In genomic region chr1:38000529-38001453, GRCh38 we compare ENCODE assay signal across 8 cellular contexts. TPM values are rescaled to one million over a fixed set of nuclear protein-coding genes. Genes with fewer than 3 reads are reported as not detected.
DNase-seq lines count a peak whose midpoint lies in the region; ATAC-seq, FAIRE-seq and TF ChIP-seq lines count a peak whose summit lies in the region.

No MANE protein-coding gene starts in this region.

- FAIRE-seq in HepG2 (lab: Jason Lieb, UNC), result no peak

- no peak overlapping the region for H2AFZ ChIP-seq in HepG2 (ENCODE audit: low read length)

- no peaks in the 10 kb centered on the region for H3K27me3 Mint-ChIP-seq in stimulated activated naive CD8-positive, alpha-beta T cell treated with anti-CD3 and anti-CD28 coated beads, Interleukin-15, Interleukin-2, amounts not matched to agents 100 ng/mL and 50 ng/mL, for 24 hours
- H3K27me3 Mint-ChIP-seq in type B pancreatic cell, result peaks cover 6% of the 10 kb centered on the region

- no peaks in the 10 kb centered on the region for H3K9me3 Mint-ChIP-seq in stimulated activated naive CD8-positive, alpha-beta T cell treated with anti-CD3 and anti-CD28 coated beads, Interleukin-15, Interleukin-2, amounts not matched to agents 100 ng/mL and 50 ng/mL, for 24 hours
- no peaks in the 10 kb centered on the region for H3K9me3 Mint-ChIP-seq in type B pancreatic cell

- no peaks in the 10 kb centered on the region for H3K9me3 ChIP-seq in HepG2 (ENCODE audit: low read length)

- peak overlapping the region; percentile 78 for H3K4me2 ChIP-seq in HepG2 (ENCODE audit: low read depth, low read length)

- ATAC-seq in stimulated activated naive CD8-positive, alpha-beta T cell treated with anti-CD3 and anti-CD28 coated beads, Interleukin-15, Interleukin-2, amounts not matched to agents 100 U/mL and 50 U/mL, for 24 hours, result no peak
- ATAC-seq in HepG2 (peak; percentile 46), HG03457 (IDR thresholded peaks at IDR 0.05; ENCODE audit: unreplicated experiment) (no peak)

- 42% methylated on average over 7 of the region's 13 CpGs for WGBS in HepG2 (ENCODE audit: low lambda C conversion rate)

- CTCF ChIA-PET in HepG2 (lab: Yijun Ruan, JAX; ENCODE audit: low intra/inter-chr PET ratio, low total read pairs), result no interaction called here

- no peak for DNase-seq in stimulated activated naive CD8-positive, alpha-beta T cell treated with anti-CD3 and anti-CD28 coated beads, Interleukin-15, Interleukin-2, amounts not matched to agents 100 U/mL and 50 U/mL, for 24 hours
- no peak for DNase-seq in caudate nucleus (lab: John Stamatoyannopoulos, UW)
- DNase-seq in HepG2 (ENCODE audit: low spot score), result peak; percentile 56
- DNase-seq in type B pancreatic cell (ENCODE audit: extremely low spot score, unreplicated experiment), result no peak
- DNase-seq in activated effector memory CD4-positive, alpha-beta T cell treated with Interleukin-2 at 50 U/mL for 16 hours, result no peak
- no peak for DNase-seq in central memory CD4-positive, alpha-beta T cell

- H3K79me2 ChIP-seq in HepG2 (ENCODE audit: insufficient read depth, low read length), result peaks cover 22% of the 10 kb centered on the region

- H3K4me3 ChIP-seq in HepG2 (replicated peaks in 1 of 3; ENCODE audit: insufficient read depth in 1 of 3, low read depth in 2 of 3, low read length in 3 of 3), result peak overlapping the region in 2 of 3 experiments; percentile 23 to 58; a peak in 4 of 6 replicates

- peak overlapping the region; percentile 95 for H3K27ac Mint-ChIP-seq in stimulated activated naive CD8-positive, alpha-beta T cell treated with anti-CD3 and anti-CD28 coated beads, Interleukin-15, Interleukin-2, amounts not matched to agents 100 ng/mL and 50 ng/mL, for 24 hours
- peak overlapping the region; percentile 89 for H3K27ac Mint-ChIP-seq in type B pancreatic cell

- TF ChIP-seq EP300 in HepG2 (IDR thresholded peaks at IDR 0.05; ENCODE audit: low read depth in 2 of 2, low read length in 2 of 2) (no peak), HepG2 (CRISPR knock-in tag; IDR thresholded peaks at IDR 0.05; ENCODE audit: borderline replicate concordance) (no peak)

- TSS peak; percentile 93 for BruUV-seq in HepG2 (replicated peaks; lab: Mats Ljungman, UMichigan)

- H3K36me3 Mint-ChIP-seq in stimulated activated naive CD8-positive, alpha-beta T cell treated with anti-CD3 and anti-CD28 coated beads, Interleukin-15, Interleukin-2, amounts not matched to agents 100 ng/mL and 50 ng/mL, for 24 hours (ENCODE audit: low read depth), result peaks cover 50% of the 10 kb centered on the region
- no peaks in the 10 kb centered on the region for H3K36me3 Mint-ChIP-seq in type B pancreatic cell

- in situ Hi-C loops in HepG2 (cut with HindIII; ENCODE audit: extremely low pct_ligation_motif_present, low pct_unique_long_range_greater_than_20kb), result no loop called here

- TF ChIP-seq POLR2A in HepG2 (IDR thresholded peaks at IDR 0.05; ENCODE audit: insufficient read depth in 1 of 2, low read depth in 2 of 2, low read length in 2 of 2), result peak; percentile 22 to 45; a peak in 1 of 4 replicates

- H3K27me3 ChIP-seq in HepG2 (ENCODE audit: control insufficient read depth in 1 of 2, insufficient read depth in 2 of 2, low read length in 2 of 2), result no peaks in the 10 kb centered on the region; a peak in 1 of 5 replicates

- peak overlapping the region; percentile 58 for H3K27ac ChIP-seq in caudate nucleus (ENCODE audit: low read depth, low read length)
- peak overlapping the region; percentile 72 for H3K27ac ChIP-seq in HepG2 (ENCODE audit: extremely low read length, insufficient read depth, low read length)

- H3K4me3 Mint-ChIP-seq in stimulated activated naive CD8-positive, alpha-beta T cell treated with anti-CD3 and anti-CD28 coated beads, Interleukin-15, Interleukin-2, amounts not matched to agents 100 ng/mL and 50 ng/mL, for 24 hours, result peak overlapping the region; percentile 72
- H3K4me3 Mint-ChIP-seq in type B pancreatic cell, result peak overlapping the region; percentile 68

- POLR2A ChIA-PET in HepG2 (lab: Yijun Ruan, JAX), result interaction anchor here (0.6 to 3.6 kb wide), 10 partner anchors 10 to 142 kb away, joined by 3 to 48 read pairs (median 5); partner anchors contain the start of genes INPP5B, MTF1, SF3A3 and UTP11

- H3K36me3 ChIP-seq in HepG2 (replicated peaks in 1 of 2; ENCODE audit: control insufficient read depth in 1 of 2, insufficient read depth in 2 of 2, low read length in 2 of 2), result peaks cover 6 to 15% of the 10 kb centered on the region in 2 experiments

- H3K4me1 Mint-ChIP-seq in stimulated activated naive CD8-positive, alpha-beta T cell treated with anti-CD3 and anti-CD28 coated beads, Interleukin-15, Interleukin-2, amounts not matched to agents 100 ng/mL and 50 ng/mL, for 24 hours (ENCODE audit: low read depth), result peaks cover 70% of the 10 kb centered on the region
- H3K4me1 Mint-ChIP-seq in type B pancreatic cell (ENCODE audit: unreplicated experiment), result peaks cover 33% of the 10 kb centered on the region

- no peaks in the 10 kb centered on the region for H4K20me1 ChIP-seq in HepG2 (ENCODE audit: insufficient read depth, low read length)

- peak overlapping the region; percentile 69 for H3K9ac ChIP-seq in HepG2 (ENCODE audit: insufficient read depth, low read depth, low read length)

- H3K4me1 ChIP-seq in HepG2 (ENCODE audit: insufficient read depth, low read length), result peaks cover 58% of the 10 kb centered on the region

- intact Hi-C loops in HepG2 (cut with micrococcal nuclease; ENCODE audit: unreplicated experiment), result no loop called here

- TF ChIP-seq CTCF in HepG2 (CRISPR knock-in tag; IDR thresholded peaks at IDR 0.05) (no peak), type B pancreatic cell (conservative IDR thresholded peaks at IDR 0.05) (no peak)

- TF ChIP-seq RAD21 in HepG2 (CRISPR knock-in tag; IDR thresholded peaks at IDR 0.05), result no peak

RNA-seq across cellular contexts. Expression of gene FHL3, which starts 4.5 kb away (rescaled TPM):
- total RNA-seq in HepG2 (2016; rRNA removed; fragmentation: Illumina TruSeq; extraction: Trizol) (2.8 TPM in 2 replicates), type B pancreatic cell (ENCODE audit: low replicate concordance) (7.0 and 25.1 TPM in 2 replicates)
- total RNA-seq in HepG2 (2016; cell fraction: cytosol; rRNA removed; fragmentation: Illumina TruSeq; extraction: Trizol; ENCODE audit: low read depth), result 2.3 and 2.5 TPM in 2 replicates
- total RNA-seq in HepG2 (2016; cell fraction: insoluble cytoplasmic fraction; rRNA removed; fragmentation: Illumina TruSeq; extraction: Trizol), result 1.7 and 3.4 TPM in 2 replicates
- 3.3 and 3.5 TPM in 2 replicates for total RNA-seq in HepG2 (2016; cell fraction: membrane; rRNA removed; fragmentation: Illumina TruSeq; extraction: Trizol)
- 3.1 and 4.0 TPM in 2 replicates for total RNA-seq in HepG2 (2016; cell fraction: nucleus; rRNA removed; fragmentation: Illumina TruSeq; extraction: Trizol)
- polyA plus RNA-seq in HepG2 (2011; rRNA removed), result 6.6 and 8.6 TPM in 2 replicates
- polyA plus RNA-seq in HepG2 (2011; cell fraction: cytosol; rRNA removed), result 5.2 and 5.5 TPM in 2 replicates
- 31.9 and 32.9 TPM in 2 replicates for polyA plus RNA-seq in HepG2 (2011; cell fraction: nucleus; rRNA removed)
- 11.9 and 15.1 TPM in 2 replicates for polyA plus RNA-seq in HepG2 (2012)
- 5.5 and 6.1 TPM in 2 replicates for polyA plus RNA-seq in HepG2 (2016; cell fraction: cytosol; fragmentation: Illumina TruSeq; extraction: Trizol; ENCODE audit: low read depth)
- 4.6 and 6.9 TPM in 2 replicates for polyA plus RNA-seq in HepG2 (2016; cell fraction: insoluble cytoplasmic fraction; fragmentation: Illumina TruSeq; extraction: Trizol; ENCODE audit: low read depth)
- polyA plus RNA-seq in HepG2 (2016; cell fraction: membrane; fragmentation: Illumina TruSeq; extraction: Trizol; ENCODE audit: low read depth), result 7.6 and 10.1 TPM in 2 replicates
- 7.2 and 9.0 TPM in 2 replicates for polyA plus RNA-seq in HepG2 (2016; cell fraction: nucleus; fragmentation: Illumina TruSeq; extraction: Trizol; ENCODE audit: insufficient read depth, low read depth)
- 23.2 and 31.5 TPM in 2 replicates for polyA minus RNA-seq in HepG2 (2011; rRNA and poly(A)+ RNA removed; ENCODE audit: low replicate concordance)
- 8.4 and 8.7 TPM in 2 replicates for polyA minus RNA-seq in HepG2 (2011; cell fraction: cytosol; rRNA and poly(A)+ RNA removed)
- 15.3 and 23.5 TPM in 2 replicates for polyA minus RNA-seq in HepG2 (2011; cell fraction: nucleus; rRNA and poly(A)+ RNA removed)

RNA-seq across cellular contexts. Expression of gene SF3A3, which starts 11.0 kb away (rescaled TPM):
- 122 and 189 TPM in 2 replicates for total RNA-seq in HepG2 (2016; rRNA removed; fragmentation: Illumina TruSeq; extraction: Trizol)
- 18.5 and 25.3 TPM in 2 replicates for total RNA-seq in HepG2 (2016; cell fraction: cytosol; rRNA removed; fragmentation: Illumina TruSeq; extraction: Trizol; ENCODE audit: low read depth)
- total RNA-seq in HepG2 (2016; cell fraction: insoluble cytoplasmic fraction; rRNA removed; fragmentation: Illumina TruSeq; extraction: Trizol), result 132 and 186 TPM in 2 replicates
- 29.8 and 36.9 TPM in 2 replicates for total RNA-seq in HepG2 (2016; cell fraction: membrane; rRNA removed; fragmentation: Illumina TruSeq; extraction: Trizol)
- total RNA-seq in HepG2 (2016; cell fraction: nucleus; rRNA removed; fragmentation: Illumina TruSeq; extraction: Trizol), result 74.7 and 82.3 TPM in 2 replicates
- 24.1 and 31.6 TPM in 2 replicates for polyA plus RNA-seq in HepG2 (2011; rRNA removed)
- polyA plus RNA-seq in HepG2 (2011; cell fraction: cytosol; rRNA removed), result 16.2 and 22.5 TPM in 2 replicates
- polyA plus RNA-seq in HepG2 (2011; cell fraction: nucleus; rRNA removed), result 24.3 and 33.1 TPM in 2 replicates
- polyA plus RNA-seq in HepG2 (2012), result 47.3 and 68.3 TPM in 2 replicates
- 8.8 and 10.6 TPM in 2 replicates for polyA plus RNA-seq in HepG2 (2016; cell fraction: cytosol; fragmentation: Illumina TruSeq; extraction: Trizol; ENCODE audit: low read depth)
- polyA plus RNA-seq in HepG2 (2016; cell fraction: insoluble cytoplasmic fraction; fragmentation: Illumina TruSeq; extraction: Trizol; ENCODE audit: low read depth), result 124 and 134 TPM in 2 replicates
- polyA plus RNA-seq in HepG2 (2016; cell fraction: membrane; fragmentation: Illumina TruSeq; extraction: Trizol; ENCODE audit: low read depth), result 11.0 and 11.3 TPM in 2 replicates
- 54.3 and 57.2 TPM in 2 replicates for polyA plus RNA-seq in HepG2 (2016; cell fraction: nucleus; fragmentation: Illumina TruSeq; extraction: Trizol; ENCODE audit: insufficient read depth, low read depth)
- polyA minus RNA-seq in HepG2 (2011; rRNA and poly(A)+ RNA removed; ENCODE audit: low replicate concordance), result 13.7 and 41.0 TPM in 2 replicates
- polyA minus RNA-seq in HepG2 (2011; cell fraction: cytosol; rRNA and poly(A)+ RNA removed), result 34.7 and 37.0 TPM in 2 replicates
- polyA minus RNA-seq in HepG2 (2011; cell fraction: nucleus; rRNA and poly(A)+ RNA removed), result 42.7 and 58.1 TPM in 2 replicates
- 56.1 and 86.5 TPM in 2 replicates for total RNA-seq in type B pancreatic cell (ENCODE audit: low replicate concordance)

RNA-seq across cellular contexts. Expression of gene UTP11, which starts 11.7 kb away (rescaled TPM):
- 44.8 and 71.4 TPM in 2 replicates for total RNA-seq in HepG2 (2016; rRNA removed; fragmentation: Illumina TruSeq; extraction: Trizol)
- total RNA-seq in HepG2 (2016; cell fraction: cytosol; rRNA removed; fragmentation: Illumina TruSeq; extraction: Trizol; ENCODE audit: low read depth), result 8.4 and 10.8 TPM in 2 replicates
- 43.6 and 60.8 TPM in 2 replicates for total RNA-seq in HepG2 (2016; cell fraction: insoluble cytoplasmic fraction; rRNA removed; fragmentation: Illumina TruSeq; extraction: Trizol)
- 16.8 and 19.4 TPM in 2 replicates for total RNA-seq in HepG2 (2016; cell fraction: membrane; rRNA removed; fragmentation: Illumina TruSeq; extraction: Trizol)
- 20.6 and 23.0 TPM in 2 replicates for total RNA-seq in HepG2 (2016; cell fraction: nucleus; rRNA removed; fragmentation: Illumina TruSeq; extraction: Trizol)
- polyA plus RNA-seq in HepG2 (2011; rRNA removed), result 11.8 and 13.5 TPM in 2 replicates
- 7.8 and 10.7 TPM in 2 replicates for polyA plus RNA-seq in HepG2 (2011; cell fraction: cytosol; rRNA removed)
- 4.5 and 5.5 TPM in 2 replicates for polyA plus RNA-seq in HepG2 (2011; cell fraction: nucleus; rRNA removed)
- 16.1 and 22.2 TPM in 2 replicates for polyA plus RNA-seq in HepG2 (2012)
- polyA plus RNA-seq in HepG2 (2016; cell fraction: cytosol; fragmentation: Illumina TruSeq; extraction: Trizol; ENCODE audit: low read depth), result 8.5 and 9.1 TPM in 2 replicates
- 71.4 and 74.3 TPM in 2 replicates for polyA plus RNA-seq in HepG2 (2016; cell fraction: insoluble cytoplasmic fraction; fragmentation: Illumina TruSeq; extraction: Trizol; ENCODE audit: low read depth)
- 11.7 and 13.3 TPM in 2 replicates for polyA plus RNA-seq in HepG2 (2016; cell fraction: membrane; fragmentation: Illumina TruSeq; extraction: Trizol; ENCODE audit: low read depth)
- 35.4 and 38.1 TPM in 2 replicates for polyA plus RNA-seq in HepG2 (2016; cell fraction: nucleus; fragmentation: Illumina TruSeq; extraction: Trizol; ENCODE audit: insufficient read depth, low read depth)
- polyA minus RNA-seq in HepG2 (2011; rRNA and poly(A)+ RNA removed; ENCODE audit: low replicate concordance), result 5.8 and 16.2 TPM in 2 replicates
- 6.4 and 11.6 TPM in 2 replicates for polyA minus RNA-seq in HepG2 (2011; cell fraction: cytosol; rRNA and poly(A)+ RNA removed)
- polyA minus RNA-seq in HepG2 (2011; cell fraction: nucleus; rRNA and poly(A)+ RNA removed), result 18.2 and 19.0 TPM in 2 replicates
- 22.7 and 33.1 TPM in 2 replicates for total RNA-seq in type B pancreatic cell (ENCODE audit: low replicate concordance)

RNA-seq across cellular contexts. Expression of gene POU3F1, which starts 45.8 kb away (rescaled TPM):
- total RNA-seq in HepG2 (2016; rRNA removed; fragmentation: Illumina TruSeq; extraction: Trizol), result not detected in 2 replicates
- total RNA-seq in HepG2 (2016; cell fraction: cytosol; rRNA removed; fragmentation: Illumina TruSeq; extraction: Trizol; ENCODE audit: low read depth), result not detected in 2 replicates
- not detected in 2 replicates for total RNA-seq in HepG2 (2016; cell fraction: insoluble cytoplasmic fraction; rRNA removed; fragmentation: Illumina TruSeq; extraction: Trizol)
- total RNA-seq in HepG2 (2016; cell fraction: membrane; rRNA removed; fragmentation: Illumina TruSeq; extraction: Trizol), result not detected in 2 replicates
- total RNA-seq in HepG2 (2016; cell fraction: nucleus; rRNA removed; fragmentation: Illumina TruSeq; extraction: Trizol), result not detected in 2 replicates
- polyA plus RNA-seq in HepG2 (2011; rRNA removed), result not detected in 2 replicates
- not detected in 2 replicates for polyA plus RNA-seq in HepG2 (2011; cell fraction: cytosol; rRNA removed)
- not detected in 2 replicates for polyA plus RNA-seq in HepG2 (2011; cell fraction: nucleus; rRNA removed)
- not detected in 2 replicates for polyA plus RNA-seq in HepG2 (2012)
- not detected in 2 replicates for polyA plus RNA-seq in HepG2 (2016; cell fraction: cytosol; fragmentation: Illumina TruSeq; extraction: Trizol; ENCODE audit: low read depth)
- not detected in 2 replicates for polyA plus RNA-seq in HepG2 (2016; cell fraction: insoluble cytoplasmic fraction; fragmentation: Illumina TruSeq; extraction: Trizol; ENCODE audit: low read depth)
- not detected in 2 replicates for polyA plus RNA-seq in HepG2 (2016; cell fraction: membrane; fragmentation: Illumina TruSeq; extraction: Trizol; ENCODE audit: low read depth)
- not detected in 2 replicates for polyA plus RNA-seq in HepG2 (2016; cell fraction: nucleus; fragmentation: Illumina TruSeq; extraction: Trizol; ENCODE audit: insufficient read depth, low read depth)
- 0.07 TPM in 1 of 2 replicates, not detected in the other for polyA minus RNA-seq in HepG2 (2011; rRNA and poly(A)+ RNA removed; ENCODE audit: low replicate concordance)
- not detected in 2 replicates for polyA minus RNA-seq in HepG2 (2011; cell fraction: cytosol; rRNA and poly(A)+ RNA removed)
- not detected in 2 replicates for polyA minus RNA-seq in HepG2 (2011; cell fraction: nucleus; rRNA and poly(A)+ RNA removed)
- total RNA-seq in type B pancreatic cell (ENCODE audit: low replicate concordance), result 0.69 and 2.8 TPM in 2 replicates

RNA-seq across cellular contexts. Expression of gene INPP5B, which starts 53.9 kb away (rescaled TPM):
- total RNA-seq in HepG2 (2016; rRNA removed; fragmentation: Illumina TruSeq; extraction: Trizol) (9.0 and 9.1 TPM in 2 replicates), type B pancreatic cell (ENCODE audit: low replicate concordance) (16.1 and 19.3 TPM in 2 replicates)
- total RNA-seq in HepG2 (2016; cell fraction: cytosol; rRNA removed; fragmentation: Illumina TruSeq; extraction: Trizol; ENCODE audit: low read depth), result 3.6 and 5.3 TPM in 2 replicates
- total RNA-seq in HepG2 (2016; cell fraction: insoluble cytoplasmic fraction; rRNA removed; fragmentation: Illumina TruSeq; extraction: Trizol), result 8.8 and 11.3 TPM in 2 replicates
- total RNA-seq in HepG2 (2016; cell fraction: membrane; rRNA removed; fragmentation: Illumina TruSeq; extraction: Trizol), result 3.4 and 3.8 TPM in 2 replicates
- 7.2 and 10.1 TPM in 2 replicates for total RNA-seq in HepG2 (2016; cell fraction: nucleus; rRNA removed; fragmentation: Illumina TruSeq; extraction: Trizol)
- 9.8 and 10.9 TPM in 2 replicates for polyA plus RNA-seq in HepG2 (2011; rRNA removed)
- 5.7 and 7.2 TPM in 2 replicates for polyA plus RNA-seq in HepG2 (2011; cell fraction: cytosol; rRNA removed)
- 13.9 and 16.7 TPM in 2 replicates for polyA plus RNA-seq in HepG2 (2011; cell fraction: nucleus; rRNA removed)
- 6.0 and 6.2 TPM in 2 replicates for polyA plus RNA-seq in HepG2 (2012)
- 0.57 and 0.60 TPM in 2 replicates for polyA plus RNA-seq in HepG2 (2016; cell fraction: cytosol; fragmentation: Illumina TruSeq; extraction: Trizol; ENCODE audit: low read depth)
- polyA plus RNA-seq in HepG2 (2016; cell fraction: insoluble cytoplasmic fraction; fragmentation: Illumina TruSeq; extraction: Trizol; ENCODE audit: low read depth), result 5.8 and 6.1 TPM in 2 replicates
- 1.4 and 1.6 TPM in 2 replicates for polyA plus RNA-seq in HepG2 (2016; cell fraction: membrane; fragmentation: Illumina TruSeq; extraction: Trizol; ENCODE audit: low read depth)
- 9.0 and 10.2 TPM in 2 replicates for polyA plus RNA-seq in HepG2 (2016; cell fraction: nucleus; fragmentation: Illumina TruSeq; extraction: Trizol; ENCODE audit: insufficient read depth, low read depth)
- 10.5 and 25.4 TPM in 2 replicates for polyA minus RNA-seq in HepG2 (2011; rRNA and poly(A)+ RNA removed; ENCODE audit: low replicate concordance)
- polyA minus RNA-seq in HepG2 (2011; cell fraction: cytosol; rRNA and poly(A)+ RNA removed), result 6.4 and 9.1 TPM in 2 replicates
- 20.9 and 33.6 TPM in 2 replicates for polyA minus RNA-seq in HepG2 (2011; cell fraction: nucleus; rRNA and poly(A)+ RNA removed)
